In genomic region chr4:87469390-87469789, GRCh38 we compare ENCODE assay signal across 19 cellular contexts. TPM values are rescaled to one million over a fixed set of nuclear protein-coding genes. Genes with fewer than 3 reads are reported as not detected.
DNase-seq lines count a peak whose midpoint lies in the region; ATAC-seq and TF ChIP-seq lines count a peak whose summit lies in the region.
"Had no signal": no experiment of that assay in that cellular context is flagged by ENCODE, and none has a peak within 500 bp of the region (broad histone marks: within the 10 kb centered on the region; RNA-seq: fewer than 3 reads in every experiment).

No MANE protein-coding gene starts in this region.

- no peaks in the 10 kb centered on the region for H3K27me3 Mint-ChIP-seq in stimulated activated naive CD8-positive, alpha-beta T cell treated with anti-CD3 and anti-CD28 coated beads, Interleukin-15, amount 100 ng/mL, for 72 hours

- ATAC-seq in stimulated activated naive CD8-positive, alpha-beta T cell treated with anti-CD3 and anti-CD28 coated beads, Interleukin-15, Interleukin-2, amounts not matched to agents 100 U/mL and 50 U/mL, for 24 hours, result peak; percentile 32
- ATAC-seq in stimulated activated naive CD8-positive, alpha-beta T cell treated with anti-CD3 and anti-CD28 coated beads, Interleukin-15, amount 100 ng/mL, for 72 hours, result no peak
- no peak for ATAC-seq in gastroesophageal sphincter
- no peak for ATAC-seq in right lobe of liver
- ATAC-seq: HCT116 had no signal

- H3K9me3 Mint-ChIP-seq in stimulated activated naive CD8-positive, alpha-beta T cell treated with anti-CD3 and anti-CD28 coated beads, Interleukin-15, amount 100 ng/mL, for 72 hours, result no peaks in the 10 kb centered on the region
- H3K9me3 Mint-ChIP-seq: CD14-positive monocyte had no signal

- no peak for TF ChIP-seq EP300 in gastroesophageal sphincter (IDR thresholded peaks at IDR 0.05)

- H3K27ac ChIP-seq in adrenal gland (peak overlapping the region in 1 of 5 donors; percentile 48), gastroesophageal sphincter (peak overlapping the region in 3 of 4 donors; percentile 22 to 57 (median 40)), right lobe of liver (no peak overlapping the region)
- H3K27ac ChIP-seq: PC-9 had no signal

- no peak overlapping the region for H3K4me3 Mint-ChIP-seq in stimulated activated naive CD8-positive, alpha-beta T cell treated with anti-CD3 and anti-CD28 coated beads, Interleukin-15, amount 100 ng/mL, for 72 hours
- H3K4me3 Mint-ChIP-seq: CD14-positive monocyte had no signal

- 46 to 60% (median 49%) methylated on average over 6 of the region's 6 CpGs for WGBS in adrenal gland, 4 donors
- WGBS in gastroesophageal sphincter (ENCODE audit: low coverage in 1 of 2), 2 donors, result 70 to 83% methylated on average over 1 to 5 of the region's 6 CpGs
- 83% methylated on average over 6 of the region's 6 CpGs for WGBS in right lobe of liver (ENCODE audit: insufficient coverage, low coverage, low lambda C conversion rate, missing lambda C conversion rate)

- TF ChIP-seq CTCF in adrenal gland (IDR thresholded peaks at IDR 0.05), result no peak
- TF ChIP-seq CTCF in gastroesophageal sphincter (IDR thresholded peaks at IDR 0.05), result no peak
- no peak for TF ChIP-seq CTCF in right lobe of liver (IDR thresholded peaks at IDR 0.05)

- H3K9me3 ChIP-seq in adrenal gland (replicated peaks in 1 of 3), result no peaks in the 10 kb centered on the region
- H3K9me3 ChIP-seq in gastroesophageal sphincter, result no peaks in the 10 kb centered on the region
- no peaks in the 10 kb centered on the region for H3K9me3 ChIP-seq in right lobe of liver

- H3K4me1 ChIP-seq in adrenal gland (replicated peaks in 1 of 2) (peaks cover 0 to 4% of the 10 kb centered on the region in 2 donors), gastroesophageal sphincter (peaks cover 0 to 8% (median 0%) of the 10 kb centered on the region in 3 donors), right lobe of liver (no peaks in the 10 kb centered on the region)

- TF ChIP-seq POLR2A in adrenal gland (IDR thresholded peaks at IDR 0.05) (peak in 1 of 2 donors; percentile 23), gastroesophageal sphincter (IDR thresholded peaks at IDR 0.05) (no peak), right lobe of liver (IDR thresholded peaks at IDR 0.05) (no peak)

- intact Hi-C loops in adrenal gland (cut with DNase I) (loop anchor here (10.0 kb wide), 2 partner anchors 95 to 195 kb away; no protein-coding TSS in a partner anchor), right lobe of liver (cut with DNase I) (loop anchor here in 1 of 2 donors (10.0 kb wide), 1 partner anchor 105 kb away; no protein-coding TSS in a partner anchor)

- H3K27ac Mint-ChIP-seq in stimulated activated naive CD8-positive, alpha-beta T cell treated with anti-CD3 and anti-CD28 coated beads, Interleukin-15, amount 100 ng/mL, for 72 hours, result peak overlapping the region in 1 of 2 donors; percentile 78
- H3K27ac Mint-ChIP-seq: CD14-positive monocyte had no signal

- H3K36me3 ChIP-seq in adrenal gland (replicated peaks in 1 of 2) (no peaks in the 10 kb centered on the region), gastroesophageal sphincter (peaks cover 0 to 23% of the 10 kb centered on the region in 2 donors), right lobe of liver (no peaks in the 10 kb centered on the region)

- H3K27me3 ChIP-seq in adrenal gland (no peaks in the 10 kb centered on the region), gastroesophageal sphincter (no peaks in the 10 kb centered on the region), right lobe of liver (no peaks in the 10 kb centered on the region)

- no peak for DNase-seq in stimulated activated naive CD8-positive, alpha-beta T cell treated with anti-CD3 and anti-CD28 coated beads, Interleukin-15, Interleukin-2, amounts not matched to agents 100 U/mL and 50 U/mL, for 24 hours
- no peak for DNase-seq in stimulated activated naive CD8-positive, alpha-beta T cell treated with anti-CD3 and anti-CD28 coated beads, Interleukin-15, amount 100 ng/mL, for 72 hours
- peak in 5 of 7 donors; percentile 32 to 61 (median 48) for DNase-seq in adrenal gland
- no peak for DNase-seq in right lobe of liver
- DNase-seq in NCI-H146 treated with DMSO at 0.1 percent for 48 hours (lab: John Stamatoyannopoulos, UW; ENCODE audit: unreplicated experiment), result no peak
- no peak for DNase-seq in NCI-H345 treated with DMSO at 0.1 percent for 48 hours (lab: John Stamatoyannopoulos, UW; ENCODE audit: unreplicated experiment)
- no peak for DNase-seq in NCI-H510A treated with DMSO at 0.1 percent for 48 hours (lab: John Stamatoyannopoulos, UW)
- DNase-seq: COR-L47, DMS153, MV-4-11, NCI-H1417 treated with DMSO at 0.1 percent for 48 hours, NCI-H2029, NCI-H2171, NCI-H446 treated with DMSO at 0.1 percent for 48 hours, NCI-H748 treated with DMSO at 0.1 percent for 48 hours, PC-9 had no signal

- H3K4me1 Mint-ChIP-seq in stimulated activated naive CD8-positive, alpha-beta T cell treated with anti-CD3 and anti-CD28 coated beads, Interleukin-15, amount 100 ng/mL, for 72 hours, result no peaks in the 10 kb centered on the region
- H3K4me1 Mint-ChIP-seq: CD14-positive monocyte had no signal

- no peak overlapping the region for H3K4me3 ChIP-seq in adrenal gland
- H3K4me3 ChIP-seq in gastroesophageal sphincter, result no peak overlapping the region
- H3K4me3 ChIP-seq in right lobe of liver, result no peak overlapping the region
- H3K4me3 ChIP-seq: PC-9 had no signal

RNA-seq across cellular contexts. Expression of gene NUDT9, which starts 47.0 kb away (rescaled TPM):
- 10 to 100 TPM; 16.9 to 62.1 (median 42.4) TPM for total RNA-seq in adrenal gland
- 10 to 100 TPM; 62.3 to 95.2 (median 85.6) TPM for polyA plus RNA-seq in adrenal gland
- 10 to 100 TPM; 19.3 to 26.7 (median 22.8) TPM for total RNA-seq in gastroesophageal sphincter
- 10 to 100 TPM; 13.3 to 53.5 (median 21.2) TPM for total RNA-seq in right lobe of liver

RNA-seq across cellular contexts. Expression of gene SPARCL1, which starts 59.8 kb away (rescaled TPM):
- total RNA-seq in adrenal gland, result 100 to 1,000 TPM in 6 of 8 donors, 10 to 100 TPM in 2; 49.7 to 201 (median 152) TPM
- 100 to 1,000 TPM in 1 of 3 donors, 10 to 100 TPM in 2; 57.6 to 143 (median 87.3) TPM for polyA plus RNA-seq in adrenal gland
- total RNA-seq in gastroesophageal sphincter, result 1,000 to 10,000 TPM; 1,558 to 2,335 (median 1,828) TPM
- total RNA-seq in right lobe of liver, result 10 to 100 TPM in 3 of 6 experiments, 1 to 10 TPM in 3; 5.3 to 14.3 (median 9.1) TPM
- total RNA-seq: PC-9 had no signal
- polyA plus RNA-seq: CD14-positive monocyte had no signal

Comparison
In these comparisons a context has a peak if more than half of its experiments do, and no peak if none do; other contexts are left out.
1. DNase-seq: peak in adrenal gland (5 of 7); none in stimulated activated naive CD8-positive, alpha-beta T cell treated with anti-CD3 and anti-CD28 coated beads, Interleukin-15, Interleukin-2, amounts not matched to agents 100 U/mL and 50 U/mL, for 24 hours (single experiment), stimulated activated naive CD8-positive, alpha-beta T cell treated with anti-CD3 and anti-CD28 coated beads, Interleukin-15, amount 100 ng/mL, for 72 hours (0 of 2), right lobe of liver (0 of 3), NCI-H146 treated with DMSO at 0.1 percent for 48 hours (single experiment), NCI-H345 treated with DMSO at 0.1 percent for 48 hours (single experiment) and NCI-H510A treated with DMSO at 0.1 percent for 48 hours (single experiment).
2. H3K27ac ChIP-seq: peak in gastroesophageal sphincter (3 of 4); none in right lobe of liver (0 of 3).
3. RNA of gene SPARCL1, which starts 59.8 kb away (total RNA-seq): 1,558 to 2,335 TPM in gastroesophageal sphincter; 49.7 to 201 TPM in adrenal gland and 5.3 to 14.3 TPM in right lobe of liver; every median in the first group is over 4 times any median in the second.